Comparison of ENCODE assay signal across 8 cellular contexts in genomic region chr17:68101075-68101991, GRCh38.
DNase-seq lines count a peak whose midpoint lies in the region; ATAC-seq and TF ChIP-seq lines count a peak whose summit lies in the region.

No MANE protein-coding gene starts in this region.

- no peak for TF ChIP-seq CTCF in natural killer cell (IDR thresholded peaks at IDR 0.05)

- DNase-seq in C1 segment of cervical spinal cord (lab: John Stamatoyannopoulos, UW), result peak; percentile 40 to 92 (median 84)
- peak; percentile 44 for DNase-seq in KG1 (lab: John Stamatoyannopoulos, UW)
- peak; percentile 86 for DNase-seq in RPMI8226
- DNase-seq in activated gamma-delta T cell treated with Interleukin-2 at 50 U/mL for 16 hours, result peak; percentile 60
- peak; percentile 90 for DNase-seq in fibroblast of the conjunctiva (ENCODE audit: low read depth)
- DNase-seq in natural killer cell, result peak; percentile 73

- intact Hi-C loops in natural killer cell (cut with micrococcal nuclease), result no loop called here

- H3K4me3 Mint-ChIP-seq in natural killer cell, result peak overlapping the region; percentile 94
- peak overlapping the region; percentile 95 for H3K4me3 Mint-ChIP-seq in stimulated activated memory B cell treated with anti-CD40 and anti-IgM and Interleukin-4, amounts not matched to agents 10 μg/mL and 1 μg/mL and 100 μg/mL, for 72 hours

- peak overlapping the region; percentile 90 to 94 for H3K27ac Mint-ChIP-seq in natural killer cell
- peak overlapping the region; percentile 88 for H3K27ac Mint-ChIP-seq in stimulated activated memory B cell treated with anti-CD40 and anti-IgM and Interleukin-4, amounts not matched to agents 10 μg/mL and 1 μg/mL and 100 μg/mL, for 72 hours

- H3K9me3 Mint-ChIP-seq in natural killer cell, result no peaks in the 10 kb centered on the region
- H3K9me3 Mint-ChIP-seq in stimulated activated memory B cell treated with anti-CD40 and anti-IgM and Interleukin-4, amounts not matched to agents 10 μg/mL and 1 μg/mL and 100 μg/mL, for 72 hours, result no peaks in the 10 kb centered on the region

- peak; percentile 73 for ATAC-seq in GM21423 (IDR thresholded peaks at IDR 0.05; ENCODE audit: unreplicated experiment)
- peak; percentile 81 to 95 (median 89) for ATAC-seq in natural killer cell
- peak; percentile 94 for ATAC-seq in stimulated activated memory B cell treated with anti-CD40 and anti-IgM and Interleukin-4, amounts not matched to agents 10 μg/mL and 1 μg/mL and 100 μg/mL, for 72 hours

- H3K36me3 Mint-ChIP-seq in natural killer cell, result no peaks in the 10 kb centered on the region
- peaks cover 5% of the 10 kb centered on the region for H3K36me3 Mint-ChIP-seq in stimulated activated memory B cell treated with anti-CD40 and anti-IgM and Interleukin-4, amounts not matched to agents 10 μg/mL and 1 μg/mL and 100 μg/mL, for 72 hours

- H3K4me1 Mint-ChIP-seq in natural killer cell, result peaks cover 36 to 42% of the 10 kb centered on the region in 2 donors
- peaks cover 40% of the 10 kb centered on the region for H3K4me1 Mint-ChIP-seq in stimulated activated memory B cell treated with anti-CD40 and anti-IgM and Interleukin-4, amounts not matched to agents 10 μg/mL and 1 μg/mL and 100 μg/mL, for 72 hours

- no peaks in the 10 kb centered on the region for H3K27me3 Mint-ChIP-seq in natural killer cell (ENCODE audit: low read depth in 2 of 2)
- no peaks in the 10 kb centered on the region for H3K27me3 Mint-ChIP-seq in stimulated activated memory B cell treated with anti-CD40 and anti-IgM and Interleukin-4, amounts not matched to agents 10 μg/mL and 1 μg/mL and 100 μg/mL, for 72 hours

Comparison
In these comparisons a context has a peak if more than half of its experiments do, and no peak if none do; other contexts are left out.
1. Peak in every context shown above with its lines: DNase-seq and ATAC-seq.